21 cellular contexts compared by ENCODE assay signal in genomic region chr11:100821198-100821597, GRCh38.
DNase-seq lines count a peak whose midpoint lies in the region; ATAC-seq and TF ChIP-seq lines count a peak whose summit lies in the region.
"Had no signal": no experiment of that assay in that cellular context is flagged by ENCODE, and none has a peak within 500 bp of the region (broad histone marks: within the 10 kb centered on the region; RNA-seq: fewer than 3 reads in every experiment).

No MANE protein-coding gene starts in this region.

- POLR2A ChIA-PET in A673 (lab: Charles Lee; ENCODE audit: low non-redundant PET) = no interaction called here

- no TSS peak for BruUV-seq in A673 (replicated peaks; lab: Mats Ljungman, UMichigan)

- H3F3A ChIP-seq in neural progenitor cell (ENCODE audit: low read depth) = peaks cover 18% of the 10 kb centered on the region

- intact Hi-C loops in A673 (cut with micrococcal nuclease; ENCODE audit: unreplicated experiment) = no loop called here

- H3K27me3 ChIP-seq in A673 (replicated peaks; ENCODE audit: insufficient read depth, low read depth, low read length, poor library complexity) (no peaks in the 10 kb centered on the region), neural progenitor cell (no peaks in the 10 kb centered on the region)
- H3K27me3 ChIP-seq: BLaER1, heart left ventricle, upper lobe of left lung had no signal

- DNase-seq in A673 (ENCODE audit: low spot score) (peak; percentile 18), NCI-H446 treated with DMSO at 0.1 percent for 48 hours (lab: John Stamatoyannopoulos, UW) (peak; percentile 29), globus pallidus (ENCODE audit: low spot score) (peak; percentile 26), neural progenitor cell (ENCODE audit: low spot score) (peak; percentile 64), activated T-cell treated with anti-CD3 and anti-CD28 coated beads for 4 hours (no peak), DMS53 (lab: John Stamatoyannopoulos, UW) (no peak), NCI-H524 treated with DMSO at 0.1 percent for 48 hours (lab: John Stamatoyannopoulos, UW) (no peak)
- DNase-seq: activated B cell treated with CpG ODN at 0.5 μM for 24 hours; activated CD8-positive, alpha-beta T cell treated with anti-CD3 and anti-CD28 coated beads, Interleukin-2, amount 10 ng/mL, durations not matched to agents 7 days and 5 days; activated T-cell treated with anti-CD3 and anti-CD28 coated beads, Interleukin-2, amount 50 U/mL, for 1 hour; cortex of kidney; heart left ventricle; KG1; NCI-H146; NCI-H69; occipital lobe; right cardiac atrium; upper lobe of left lung had no signal

- no peak overlapping the region for H3K4me3 Mint-ChIP-seq in neural progenitor cell
- H3K4me3 Mint-ChIP-seq: activated B cell treated with CpG ODN at 0.5 μM for 24 hours; activated CD8-positive, alpha-beta T cell treated with anti-CD3 and anti-CD28 coated beads, Interleukin-2, amount 10 ng/mL, durations not matched to agents 7 days and 5 days had no signal

- no peaks in the 10 kb centered on the region for H3K9me3 ChIP-seq in A673 (ENCODE audit: low read depth, low read length, poor library complexity, severe bottlenecking)
- no peaks in the 10 kb centered on the region for H3K9me3 ChIP-seq in neural progenitor cell (ENCODE audit: low read depth)
- H3K9me3 ChIP-seq: BLaER1, heart left ventricle, upper lobe of left lung had no signal

- H3K4me2 ChIP-seq in neural progenitor cell = peak overlapping the region; percentile 66
- H3K4me2 ChIP-seq: BLaER1 had no signal

- no peaks in the 10 kb centered on the region for H3K36me3 ChIP-seq in A673 (ENCODE audit: insufficient read depth, low read length, poor library complexity, severe bottlenecking)
- H3K36me3 ChIP-seq in neural progenitor cell = no peaks in the 10 kb centered on the region
- H3K36me3 ChIP-seq: BLaER1, heart left ventricle, upper lobe of left lung had no signal

- no peaks in the 10 kb centered on the region for H3K27me3 Mint-ChIP-seq in neural progenitor cell (ENCODE audit: insufficient read depth, low read depth)
- H3K27me3 Mint-ChIP-seq: activated B cell treated with CpG ODN at 0.5 μM for 24 hours had no signal

- no peak overlapping the region for H3K27ac Mint-ChIP-seq in neural progenitor cell
- H3K27ac Mint-ChIP-seq: activated B cell treated with CpG ODN at 0.5 μM for 24 hours; activated CD8-positive, alpha-beta T cell treated with anti-CD3 and anti-CD28 coated beads, Interleukin-2, amount 10 ng/mL, durations not matched to agents 7 days and 5 days had no signal

- peaks cover 30% of the 10 kb centered on the region for H3K4me1 Mint-ChIP-seq in neural progenitor cell
- H3K4me1 Mint-ChIP-seq: activated B cell treated with CpG ODN at 0.5 μM for 24 hours had no signal

- H3K4me3 ChIP-seq in A673 (ENCODE audit: low read depth, low read length, poor library complexity, severe bottlenecking) = no peak overlapping the region
- H3K4me3 ChIP-seq in neural progenitor cell = no peak overlapping the region
- H3K4me3 ChIP-seq: BLaER1, heart left ventricle, upper lobe of left lung had no signal

- H3K9me3 Mint-ChIP-seq in neural progenitor cell = no peaks in the 10 kb centered on the region
- H3K9me3 Mint-ChIP-seq: activated B cell treated with CpG ODN at 0.5 μM for 24 hours had no signal

- H3K27ac ChIP-seq in A673 (ENCODE audit: low read depth, low read length, poor library complexity, severe bottlenecking) = no peak overlapping the region
- peak overlapping the region; percentile 89 for H3K27ac ChIP-seq in neural progenitor cell
- H3K27ac ChIP-seq: BLaER1, heart left ventricle, upper lobe of left lung had no signal

- H3K9ac ChIP-seq in neural progenitor cell = no peak overlapping the region
- H3K9ac ChIP-seq: BLaER1 had no signal

- H3K36me3 Mint-ChIP-seq in neural progenitor cell = no peaks in the 10 kb centered on the region

- peaks cover 3% of the 10 kb centered on the region for H4K20me1 ChIP-seq in neural progenitor cell (ENCODE audit: low read depth)
- H4K20me1 ChIP-seq: BLaER1 had no signal

- peak overlapping the region; percentile 52 for H2AFZ ChIP-seq in neural progenitor cell (replicated peaks)

- peaks cover 51% of the 10 kb centered on the region for H3K4me1 ChIP-seq in A673 (ENCODE audit: insufficient read depth, low read length, poor library complexity, severe bottlenecking)
- peaks cover 52% of the 10 kb centered on the region for H3K4me1 ChIP-seq in neural progenitor cell
- H3K4me1 ChIP-seq: BLaER1, upper lobe of left lung had no signal

- no peak for ATAC-seq in GM18870 (IDR thresholded peaks at IDR 0.05; ENCODE audit: unreplicated experiment)
- ATAC-seq: activated CD8-positive, alpha-beta T cell treated with anti-CD3 and anti-CD28 coated beads, Interleukin-2, amount 10 ng/mL, durations not matched to agents 7 days and 5 days; HCT116; heart left ventricle; right cardiac atrium had no signal

- CTCF ChIA-PET in A673 (lab: Charles Lee) = no interaction called here

- TF ChIP-seq CTCF in A673 (conservative IDR thresholded peaks at IDR 0.05; ENCODE audit: low read depth, low read length) (no peak), neural progenitor cell (IDR thresholded peaks at IDR 0.05) (no peak)

- no peaks in the 10 kb centered on the region for H3K79me2 ChIP-seq in neural progenitor cell (ENCODE audit: low read depth)

Comparison
In these comparisons a context has a peak if more than half of its experiments do, and no peak if none do; other contexts are left out.
1. DNase-seq: peak in A673 (single experiment), NCI-H446 treated with DMSO at 0.1 percent for 48 hours (single experiment), globus pallidus (single experiment) and neural progenitor cell (single experiment); none in activated T-cell treated with anti-CD3 and anti-CD28 coated beads for 4 hours (single experiment), DMS53 (single experiment) and NCI-H524 treated with DMSO at 0.1 percent for 48 hours (single experiment).